ENCODE assay signal across 30 cellular contexts in the genomic region with DNA sequence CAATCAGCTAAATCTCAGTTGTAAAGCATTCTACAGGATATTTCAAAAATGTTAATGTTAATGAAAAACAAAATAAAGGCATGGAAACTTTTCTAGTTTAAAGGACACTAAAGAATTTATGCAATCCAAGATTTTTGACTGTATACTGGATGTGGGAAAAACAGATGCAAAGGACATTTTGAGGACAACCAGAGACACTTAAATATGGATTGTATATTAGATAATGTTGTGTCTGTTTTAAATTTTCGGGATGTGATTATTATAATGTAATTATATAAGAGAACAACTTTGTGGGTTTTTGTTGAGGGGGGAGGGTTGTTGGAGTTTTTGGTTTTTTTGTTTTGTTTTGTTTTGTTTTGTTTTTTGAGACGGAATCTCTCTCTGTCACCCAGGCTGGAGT. TPM values are rescaled to one million over a fixed set of nuclear protein-coding genes. Genes with fewer than 3 reads are reported as not detected.
"Had no signal": no experiment of that assay in that cellular context is flagged by ENCODE, and none has a peak within 500 bp of the region (broad histone marks: within the 10 kb centered on the region; RNA-seq: fewer than 3 reads in every experiment).

No MANE protein-coding gene starts in this region.

- H3K9me3 ChIP-seq: adrenal gland, ascending aorta, body of pancreas, breast epithelium had no signal

- H3K27me3 ChIP-seq: adrenal gland, ascending aorta, body of pancreas, brain microvascular endothelial cell, breast epithelium, cardiac muscle cell had no signal

- H3K36me3 ChIP-seq: adrenal gland, ascending aorta, brain microvascular endothelial cell, breast epithelium, cardiac muscle cell had no signal

- DNase-seq: activated effector memory CD4-positive, alpha-beta T cell treated with anti-CD3 and anti-CD28 coated beads, Interleukin-2, amount 50 U/mL, for 16 hours; activated effector memory CD4-positive, alpha-beta T cell treated with Interleukin-2 at 50 U/mL for 16 hours; activated gamma-delta T cell; activated gamma-delta T cell treated with Interleukin-2 at 50 U/mL for 16 hours; activated naive CD4-positive, alpha-beta T cell; activated naive CD4-positive, alpha-beta T cell treated with anti-CD3 and anti-CD28 coated beads for 36 hours; activated naive CD4-positive, alpha-beta T cell treated with anti-CD3 and anti-CD28 coated beads, Interleukin-2, amount 10 ng/mL, durations not matched to agents 7 days and 5 days; activated naive CD4-positive, alpha-beta T cell treated with anti-CD3 and anti-CD28 coated beads, Interleukin-2, amount 50 U/mL, for 16 hours; activated naive CD4-positive, alpha-beta T cell treated with Interleukin-2 at 50 U/mL for 16 hours; activated naive CD8-positive, alpha-beta T cell treated with anti-CD3 and anti-CD28 coated beads for 36 hours; activated naive CD8-positive, alpha-beta T cell treated with anti-CD3 and anti-CD28 coated beads, Interleukin-2, amount 10 ng/mL, durations not matched to agents 7 days and 5 days; activated naive CD8-positive, alpha-beta T cell treated with anti-CD3 and anti-CD28 coated beads, Interleukin-2, amount 50 U/mL, for 24 hours; activated T-cell treated with anti-CD3 and anti-CD28 coated beads, Interleukin-2, amount 50 U/mL, for 4 hours; activated T-cell treated with anti-CD3 and anti-CD28 coated beads, Interleukin-2, amount 50 U/mL, for 48 hours; activated T-cell treated with anti-CD3 and anti-CD28 coated beads, Interleukin-2, amount 50 U/mL, for 72 hours; adrenal gland; amniotic stem cell; amygdala; anterior cingulate cortex; aorta; body of pancreas; brain microvascular endothelial cell; caudate nucleus; central memory CD4-positive, alpha-beta T cell; cerebellar nuclear complex had no signal

- H3K4me1 ChIP-seq: adrenal gland, ascending aorta, body of pancreas, breast epithelium had no signal

- H3K27ac ChIP-seq: adrenal gland, ascending aorta, body of pancreas, brain microvascular endothelial cell, breast epithelium, cardiac muscle cell had no signal

- ATAC-seq: activated naive CD4-positive, alpha-beta T cell treated with anti-CD3 and anti-CD28 coated beads, Interleukin-2, amount 50 U/mL, for 72 hours; activated naive CD8-positive, alpha-beta T cell treated with anti-CD3 and anti-CD28 coated beads, Interleukin-2, amount 50 U/mL, for 24 hours; activated T-cell treated with anti-CD3 and anti-CD28 coated beads, Interleukin-2, amount 50 U/mL, for 4 hours; activated T-cell treated with anti-CD3 and anti-CD28 coated beads, Interleukin-2, amount 50 U/mL, for 72 hours; activated T-helper 17 cell treated with anti-CD3 and anti-CD28 coated beads, Interleukin-2, amount 50 U/mL, for 72 hours; body of pancreas had no signal

- H3K4me3 ChIP-seq: adrenal gland, ascending aorta, body of pancreas, breast epithelium, cardiac muscle cell had no signal

RNA-seq across cellular contexts. Expression of a gene that starts 30.9 kb away (rescaled TPM):
- polyA plus RNA-seq: aorta, cardiac muscle cell had no signal
